Comparison of ENCODE assay signal across 8 cellular contexts in genomic region chr1:84573967-84574842, GRCh38. TPM values are rescaled to one million over a fixed set of nuclear protein-coding genes. Genes with fewer than 3 reads are reported as not detected.
A peak's percentile ranks its signal among the peaks of the same experiment; 100 is the strongest.
DNase-seq lines count a peak whose midpoint lies in the region; ATAC-seq lines count a peak whose summit lies in the region.

TSS of gene CTBS (minus strand) at chr1:84574440. CDS start at chr1:84574415, 25 bp downstream.

- H3K36me3 Mint-ChIP-seq in naive B cell = peaks cover 9 to 10% of the 10 kb centered on the region in 2 donors
- H3K36me3 Mint-ChIP-seq in stimulated activated memory B cell treated with anti-CD40 and anti-IgM and Interleukin-4, amounts not matched to agents 10 μg/mL and 1 μg/mL and 100 μg/mL, for 72 hours = peaks cover 19% of the 10 kb centered on the region

- peak; percentile 92 for ATAC-seq in GM21737 (IDR thresholded peaks at IDR 0.05; ENCODE audit: unreplicated experiment)
- peak; percentile 89 for ATAC-seq in naive B cell (ENCODE audit: low read depth in 2 of 2)
- ATAC-seq in stimulated activated memory B cell treated with anti-CD40 and anti-IgM and Interleukin-4, amounts not matched to agents 10 μg/mL and 1 μg/mL and 100 μg/mL, for 72 hours = peak; percentile 98

- peak within 1 kb of the TSS; percentile 94 to 99 (median 98) for H3K4me3 Mint-ChIP-seq in naive B cell
- H3K4me3 Mint-ChIP-seq in stimulated activated memory B cell treated with anti-CD40 and anti-IgM and Interleukin-4, amounts not matched to agents 10 μg/mL and 1 μg/mL and 100 μg/mL, for 72 hours = peak within 1 kb of the TSS; percentile 98

- no peaks in the 10 kb centered on the region for H3K27me3 Mint-ChIP-seq in naive B cell
- no peaks in the 10 kb centered on the region for H3K27me3 Mint-ChIP-seq in stimulated activated memory B cell treated with anti-CD40 and anti-IgM and Interleukin-4, amounts not matched to agents 10 μg/mL and 1 μg/mL and 100 μg/mL, for 72 hours

- peak within 1 kb of the TSS; percentile 98 to 100 (median 99) for H3K27ac Mint-ChIP-seq in naive B cell
- H3K27ac Mint-ChIP-seq in stimulated activated memory B cell treated with anti-CD40 and anti-IgM and Interleukin-4, amounts not matched to agents 10 μg/mL and 1 μg/mL and 100 μg/mL, for 72 hours = peak within 1 kb of the TSS; percentile 98

- DNase-seq in DMS79 treated with DMSO at 0.1 percent for 48 hours (lab: John Stamatoyannopoulos, UW) = peak; percentile 63
- DNase-seq in KG1 (lab: John Stamatoyannopoulos, UW) = peak; percentile 75
- DNase-seq in RKO (ENCODE audit: low spot score) = peak; percentile 89
- DNase-seq in activated T-helper 1 cell treated with anti-CD3 and anti-CD28 coated beads, Interleukin-2, amount 50 U/mL, for 16 hours (ENCODE audit: low read depth in 1 of 2, low spot score in 1 of 2) = peak; percentile 56 to 77
- peak; percentile 86 for DNase-seq in fibroblast of gingiva (ENCODE audit: low read depth)
- peak; percentile 85 for DNase-seq in naive B cell

- peaks cover 33 to 45% (median 43%) of the 10 kb centered on the region in 3 donors for H3K4me1 Mint-ChIP-seq in naive B cell
- peaks cover 46% of the 10 kb centered on the region for H3K4me1 Mint-ChIP-seq in stimulated activated memory B cell treated with anti-CD40 and anti-IgM and Interleukin-4, amounts not matched to agents 10 μg/mL and 1 μg/mL and 100 μg/mL, for 72 hours

- H3K9me3 Mint-ChIP-seq in naive B cell = no peaks in the 10 kb centered on the region
- no peaks in the 10 kb centered on the region for H3K9me3 Mint-ChIP-seq in stimulated activated memory B cell treated with anti-CD40 and anti-IgM and Interleukin-4, amounts not matched to agents 10 μg/mL and 1 μg/mL and 100 μg/mL, for 72 hours

RNA-seq across cellular contexts. Expression of gene CTBS, which starts in this region (rescaled TPM):
- 10 to 100 TPM; 34.8 to 50.7 (median 40.2) TPM for polyA plus RNA-seq in naive B cell (ENCODE audit: low read depth in 6 of 6)

Comparison
In these comparisons a context has a peak if more than half of its experiments do, and no peak if none do; other contexts are left out.
1. Peak in every context shown above with its lines: DNase-seq and ATAC-seq.